Comparison of ENCODE assay signal across 12 cellular contexts in genomic region chr5:93163010-93163663, GRCh38.
DNase-seq lines count a peak whose midpoint lies in the region; ATAC-seq and TF ChIP-seq lines count a peak whose summit lies in the region.
"Had no signal": no experiment of that assay in that cellular context is flagged by ENCODE, and none has a peak within 500 bp of the region (broad histone marks: within the 10 kb centered on the region; RNA-seq: fewer than 3 reads in every experiment).

No MANE protein-coding gene starts in this region.

- peak; percentile 74 for DNase-seq in A172 (ENCODE audit: low spot score)
- DNase-seq in HS-5 (ENCODE audit: low read depth): peak; percentile 84
- DNase-seq in brain pericyte (ENCODE audit: low read depth, low spot score): peak; percentile 51
- DNase-seq in left kidney (ENCODE audit: low read depth, low spot score): peak; percentile 21
- no peak for DNase-seq in NCI-H526 treated with DMSO at 0.1 percent for 48 hours (lab: John Stamatoyannopoulos, UW)
- no peak for DNase-seq in activated CD8-positive, alpha-beta memory T cell treated with anti-CD3 and anti-CD28 coated beads, Interleukin-2, amount 50 U/mL, for 48 hours
- no peak for DNase-seq in endodermal cell
- DNase-seq: activated naive CD4-positive, alpha-beta T cell treated with anti-CD3 and anti-CD28 coated beads, Interleukin-2, amount 10 ng/mL, durations not matched to agents 7 days and 5 days; BE2C; naive thymus-derived CD4-positive, alpha-beta T cell had no signal

- no peaks in the 10 kb centered on the region for H3K27me3 ChIP-seq in endodermal cell (ENCODE audit: control insufficient read depth, insufficient read depth, low read length, poor library complexity, severe bottlenecking)
- H3K27me3 ChIP-seq: BE2C had no signal

- no peaks in the 10 kb centered on the region for H3K4me1 Mint-ChIP-seq in endodermal cell
- H3K4me1 Mint-ChIP-seq: activated naive CD4-positive, alpha-beta T cell treated with anti-CD3 and anti-CD28 coated beads, Interleukin-2, amount 10 ng/mL, durations not matched to agents 7 days and 5 days; naive thymus-derived CD4-positive, alpha-beta T cell had no signal

- H3K4me3 ChIP-seq in endodermal cell (ENCODE audit: low read length): no peak overlapping the region
- H3K4me3 ChIP-seq: GM12878 had no signal

- no peaks in the 10 kb centered on the region for H3K36me3 Mint-ChIP-seq in endodermal cell (ENCODE audit: low read depth)
- H3K36me3 Mint-ChIP-seq: activated naive CD4-positive, alpha-beta T cell treated with anti-CD3 and anti-CD28 coated beads, Interleukin-2, amount 10 ng/mL, durations not matched to agents 7 days and 5 days; naive thymus-derived CD4-positive, alpha-beta T cell had no signal

- peaks cover 1% of the 10 kb centered on the region for H3K9me3 Mint-ChIP-seq in endodermal cell

- no peaks in the 10 kb centered on the region for H3K36me3 ChIP-seq in endodermal cell (ENCODE audit: control insufficient read depth, insufficient read depth, low read length)
- H3K36me3 ChIP-seq: BE2C had no signal

- no peak overlapping the region for H3K9ac ChIP-seq in endodermal cell (ENCODE audit: extremely low read depth, low read length, poor library complexity, severe bottlenecking)

- no peak overlapping the region for H3K27ac Mint-ChIP-seq in endodermal cell
- H3K27ac Mint-ChIP-seq: activated naive CD4-positive, alpha-beta T cell treated with anti-CD3 and anti-CD28 coated beads, Interleukin-2, amount 10 ng/mL, durations not matched to agents 7 days and 5 days; naive thymus-derived CD4-positive, alpha-beta T cell had no signal

- no peak overlapping the region for H3K4me3 Mint-ChIP-seq in endodermal cell
- H3K4me3 Mint-ChIP-seq: activated naive CD4-positive, alpha-beta T cell treated with anti-CD3 and anti-CD28 coated beads, Interleukin-2, amount 10 ng/mL, durations not matched to agents 7 days and 5 days; naive thymus-derived CD4-positive, alpha-beta T cell had no signal

- TF ChIP-seq CTCF in endodermal cell (conservative IDR thresholded peaks at IDR 0.05): no peak

- no peaks in the 10 kb centered on the region for H3K9me3 ChIP-seq in endodermal cell (ENCODE audit: control insufficient read depth, low read length)
- H3K9me3 ChIP-seq: BE2C had no signal

- ATAC-seq in HG03280 (IDR thresholded peaks at IDR 0.05; ENCODE audit: unreplicated experiment): no peak
- ATAC-seq: GM12878; naive thymus-derived CD4-positive, alpha-beta T cell had no signal

- no peak overlapping the region for H3K27ac ChIP-seq in endodermal cell (ENCODE audit: low read depth, low read length)

- H3K27me3 Mint-ChIP-seq in endodermal cell (ENCODE audit: insufficient read depth): no peaks in the 10 kb centered on the region
- H3K27me3 Mint-ChIP-seq: activated naive CD4-positive, alpha-beta T cell treated with anti-CD3 and anti-CD28 coated beads, Interleukin-2, amount 10 ng/mL, durations not matched to agents 7 days and 5 days; naive thymus-derived CD4-positive, alpha-beta T cell had no signal

- no peaks in the 10 kb centered on the region for H3K4me1 ChIP-seq in endodermal cell (ENCODE audit: control insufficient read depth, insufficient read depth, low read length)

Comparison
In these comparisons a context has a peak if more than half of its experiments do, and no peak if none do; other contexts are left out.
1. DNase-seq: peak in A172 (single experiment), HS-5 (single experiment), brain pericyte (single experiment) and left kidney (single experiment); none in NCI-H526 treated with DMSO at 0.1 percent for 48 hours (single experiment), activated CD8-positive, alpha-beta memory T cell treated with anti-CD3 and anti-CD28 coated beads, Interleukin-2, amount 50 U/mL, for 48 hours (single experiment) and endodermal cell (single experiment).